Comparison of ENCODE assay signal across 8 cellular contexts in the genomic region with DNA sequence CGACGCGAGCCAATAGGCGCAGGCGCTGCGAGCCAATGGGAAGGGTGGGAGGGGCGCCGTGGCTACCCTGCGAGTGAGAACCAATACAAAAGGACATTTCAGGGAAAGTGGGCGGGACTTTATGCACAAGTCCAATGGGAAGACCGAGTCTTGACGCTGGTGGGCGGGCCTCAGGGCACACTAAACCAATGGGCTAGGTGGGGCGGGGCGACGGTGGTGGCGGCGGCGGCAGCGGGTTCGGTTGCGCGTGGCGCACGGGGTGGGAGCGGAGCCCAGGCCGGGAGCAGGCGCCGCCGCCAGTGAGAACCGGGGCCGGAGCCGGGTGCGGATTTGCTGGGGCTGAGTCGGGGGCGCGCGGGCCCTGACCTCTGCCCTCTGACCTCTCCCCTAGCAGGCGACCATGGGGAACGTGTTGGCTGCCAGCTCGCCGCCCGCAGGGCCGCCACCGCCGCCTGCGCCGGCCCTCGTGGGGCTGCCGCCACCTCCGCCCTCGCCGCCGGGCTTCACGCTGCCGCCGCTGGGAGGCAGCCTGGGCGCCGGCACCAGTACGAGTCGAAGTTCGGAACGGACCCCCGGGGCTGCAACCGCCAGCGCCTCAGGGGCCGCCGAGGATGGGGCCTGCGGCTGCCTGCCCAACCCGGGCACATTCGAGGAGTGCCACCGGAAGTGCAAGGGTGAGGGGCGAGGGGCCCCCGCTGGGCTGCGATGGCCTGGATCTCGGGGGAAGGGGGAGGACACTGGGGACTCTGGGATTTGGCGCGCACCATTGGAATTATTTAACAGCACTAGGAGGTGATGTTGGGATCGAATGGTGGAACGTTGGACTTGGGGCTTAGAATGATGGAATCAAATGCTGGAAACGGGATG. TPM values are rescaled to one million over a fixed set of nuclear protein-coding genes. Genes with fewer than 3 reads are reported as not detected.
DNase-seq lines count a peak whose midpoint lies in the region; ATAC-seq and TF ChIP-seq lines count a peak whose summit lies in the region.

A gene (plus strand): TSS at position 239 of the 867 bp plus-strand sequence. CDS start 162 bp downstream, at position 401.

- peak within 1 kb of the TSS; percentile 88 for H2BK5ac ChIP-seq in mesenchymal stem cell (ENCODE audit: low read depth, low read length, poor library complexity, severe bottlenecking)

- H3K27ac ChIP-seq in MM.1S (ENCODE audit: low read length): peak within 1 kb of the TSS; percentile 94
- peak within 1 kb of the TSS; percentile 93 for H3K27ac ChIP-seq in mesenchymal stem cell (ENCODE audit: low read length, poor library complexity, severe bottlenecking)

- no peak within 1 kb of the TSS for H3K23ac ChIP-seq in mesenchymal stem cell (ENCODE audit: low read length in 2 of 2)

- peak within 1 kb of the TSS; percentile 85 for H4K8ac ChIP-seq in mesenchymal stem cell (ENCODE audit: low read length)

- H3K27ac Mint-ChIP-seq in Calu3 (ENCODE audit: unreplicated experiment): peak within 1 kb of the TSS; percentile 87

- H3K79me1 ChIP-seq in mesenchymal stem cell (replicated peaks; ENCODE audit: low read length, poor library complexity, severe bottlenecking): peaks cover 23% of the 10 kb centered on the region

- CTCF ChIA-PET in Calu3 (lab: Charles Lee): interaction anchor here (0.7 to 1.4 kb wide), 5 partner anchors 33 to 167 kb away, joined by 4 to 6 read pairs (median 4); no protein-coding TSS in a partner anchor

- H2AFZ ChIP-seq in MM.1S (ENCODE audit: low read length) (peak within 1 kb of the TSS; percentile 96), mesenchymal stem cell (ENCODE audit: low read depth, low read length) (peak within 1 kb of the TSS; percentile 51)

- no peaks in the 10 kb centered on the region for H3K9me3 Mint-ChIP-seq in Calu3 (ENCODE audit: low read depth, unreplicated experiment)

- peak within 1 kb of the TSS; percentile 35 for H2BK120ac ChIP-seq in mesenchymal stem cell (ENCODE audit: low read depth, low read length)

- H3K14ac ChIP-seq in mesenchymal stem cell (ENCODE audit: low read length in 2 of 2): peak within 1 kb of the TSS in 1 of 2 experiments; percentile 80

- peaks cover 28% of the 10 kb centered on the region for H3K4me1 Mint-ChIP-seq in Calu3 (ENCODE audit: low read depth, unreplicated experiment)

- TF ChIP-seq CTCF in Calu3 (IDR thresholded peaks at IDR 0.05; ENCODE audit: unreplicated experiment) (no peak), MM.1S (IDR thresholded peaks at IDR 0.05; ENCODE audit: low read length) (no peak)

- BruUV-seq in Calu3 (replicated peaks; lab: Mats Ljungman, UMichigan): no TSS peak

- DNase-seq in Calu3: peak; percentile 99
- DNase-seq in MM.1S: no peak
- peak in 3 of 5 experiments; percentile 36 to 100 (median 99) for DNase-seq in T-helper 2 cell
- peak; percentile 96 for DNase-seq in cortex of kidney (lab: John Stamatoyannopoulos, UW)
- peak; percentile 100 for DNase-seq in mesenchymal stem cell
- DNase-seq in stimulated activated CD8-positive, alpha-beta memory T cell treated with anti-CD3 and anti-CD28 coated beads, Interleukin-7, amount 100 ng/mL, for 24 hours (ENCODE audit: low read depth): peak; percentile 100
- DNase-seq in AG08395 (ENCODE audit: low spot score): no peak

- no peaks in the 10 kb centered on the region for H3K9me2 ChIP-seq in MM.1S (replicated peaks; ENCODE audit: insufficient read depth, low read length)

- H3K36me3 ChIP-seq in MM.1S (replicated peaks; ENCODE audit: insufficient read depth, low read length): peaks cover 12% of the 10 kb centered on the region
- H3K36me3 ChIP-seq in mesenchymal stem cell (ENCODE audit: control insufficient read depth in 1 of 2, insufficient read depth in 2 of 2, low read depth in 1 of 2, low read length in 2 of 2): peaks cover 56 to 68% of the 10 kb centered on the region in 2 experiments

- no peak within 1 kb of the TSS for H2BK12ac ChIP-seq in mesenchymal stem cell (ENCODE audit: low read length in 2 of 2)

- no peaks in the 10 kb centered on the region for H4K20me1 ChIP-seq in MM.1S (ENCODE audit: insufficient read depth, low read length)

- H3K27me3 Mint-ChIP-seq in Calu3 (ENCODE audit: unreplicated experiment): no peaks in the 10 kb centered on the region

- peak within 1 kb of the TSS; percentile 94 for H3K9ac ChIP-seq in MM.1S (ENCODE audit: low read length)
- H3K9ac ChIP-seq in mesenchymal stem cell (ENCODE audit: low read length): peak within 1 kb of the TSS; percentile 93

- H2BK15ac ChIP-seq in mesenchymal stem cell (ENCODE audit: low read depth, poor library complexity, severe bottlenecking): peak within 1 kb of the TSS; percentile 49

- H3K4me2 ChIP-seq in MM.1S (ENCODE audit: low read depth, low read length) (peak within 1 kb of the TSS; percentile 96), mesenchymal stem cell (ENCODE audit: low read length, poor library complexity, severe bottlenecking) (peak within 1 kb of the TSS; percentile 86)

- H3K36me3 Mint-ChIP-seq in Calu3 (ENCODE audit: insufficient read depth, unreplicated experiment): peaks cover 95% of the 10 kb centered on the region

- H3K4me1 ChIP-seq in MM.1S (ENCODE audit: low read length) (0 out of 2 replicates have a peak, but pooled peaks cover 6% of the 10 kb centered on the region), mesenchymal stem cell (ENCODE audit: control insufficient read depth, insufficient read depth, low read depth, low read length) (peaks cover 17% of the 10 kb centered on the region)

- WGBS in mesenchymal stem cell: under 1% methylated on average over 65 of the region's 81 CpGs

- H3K4me3 ChIP-seq in MM.1S (ENCODE audit: low read length) (peak within 1 kb of the TSS; percentile 89), mesenchymal stem cell (ENCODE audit: insufficient read depth in 1 of 2, low read depth in 1 of 2, low read length in 2 of 2) (peak within 1 kb of the TSS; percentile 87 to 88)

- no peaks in the 10 kb centered on the region for H3K9me3 ChIP-seq in MM.1S (replicated peaks; ENCODE audit: insufficient read depth, low read length)
- H3K9me3 ChIP-seq in mesenchymal stem cell (ENCODE audit: control insufficient read depth, low read length): no peaks in the 10 kb centered on the region

- H3K79me2 ChIP-seq in MM.1S (ENCODE audit: low read length): peaks cover 44% of the 10 kb centered on the region

- ATAC-seq in GM21381 (IDR thresholded peaks at IDR 0.05; ENCODE audit: unreplicated experiment): peak; percentile 68

- intact Hi-C loops in Calu3 (cut with micrococcal nuclease; ENCODE audit: unreplicated experiment): no loop called here

- H3K27me3 ChIP-seq in MM.1S (replicated peaks; ENCODE audit: insufficient read depth, low read length) (peaks cover 8% of the 10 kb centered on the region), mesenchymal stem cell (ENCODE audit: control insufficient read depth in 1 of 2, insufficient read depth in 1 of 2, low read length in 2 of 2) (no peaks in the 10 kb centered on the region)

- H3F3A ChIP-seq in MM.1S (ENCODE audit: insufficient read depth, low read length): peaks cover 9% of the 10 kb centered on the region

- H3K18ac ChIP-seq in mesenchymal stem cell (ENCODE audit: low read depth in 1 of 2, low read length in 2 of 2): peak within 1 kb of the TSS; percentile 23 to 91

- H3K4ac ChIP-seq in mesenchymal stem cell (ENCODE audit: low read depth in 1 of 2, low read length in 2 of 2): peak within 1 kb of the TSS in 1 of 2 experiments; percentile 71

- H3K4me3 Mint-ChIP-seq in Calu3 (ENCODE audit: low read depth, unreplicated experiment): peak within 1 kb of the TSS; percentile 71

- no peak within 1 kb of the TSS for H2AK5ac ChIP-seq in mesenchymal stem cell (ENCODE audit: low read length, severe bottlenecking)

- H4K91ac ChIP-seq in mesenchymal stem cell (ENCODE audit: low read length): peak within 1 kb of the TSS; percentile 87

RNA-seq across cellular contexts. Expression of the gene that starts here (rescaled TPM):
- total RNA-seq in Calu3 (2022): 152 and 162 TPM in 2 replicates
- 39.7 TPM for polyA plus RNA-seq in mesenchymal stem cell (2013, experiment 1 of 2)
- 37.9 TPM for polyA plus RNA-seq in mesenchymal stem cell (2013, experiment 2 of 2)

Comparison
In these comparisons a context has a peak if more than half of its experiments do, and no peak if none do; other contexts are left out.
1. DNase-seq: peak in Calu3 (single experiment), T-helper 2 cell (3 of 5), cortex of kidney (single experiment), mesenchymal stem cell (single experiment) and stimulated activated CD8-positive, alpha-beta memory T cell treated with anti-CD3 and anti-CD28 coated beads, Interleukin-7, amount 100 ng/mL, for 24 hours (single experiment); none in MM.1S (single experiment) and AG08395 (single experiment).